In genomic region chr2:128547667-128548066, GRCh38 we compare ENCODE assay signal across 20 cellular contexts.
"Had no signal": no experiment of that assay in that cellular context is flagged by ENCODE, and none has a peak within 500 bp of the region (broad histone marks: within the 10 kb centered on the region; RNA-seq: fewer than 3 reads in every experiment).

No MANE protein-coding gene starts in this region.

- H3K27me3 Mint-ChIP-seq: stimulated activated naive CD8-positive, alpha-beta T cell treated with anti-CD3 and anti-CD28 coated beads, Interleukin-15, Interleukin-2, amounts not matched to agents 100 ng/mL and 50 ng/mL, for 24 hours had no signal

- H3K9me3 Mint-ChIP-seq: effector memory CD8-positive, alpha-beta T cell; immature natural killer cell; stimulated activated effector memory CD8-positive, alpha-beta T cell treated with anti-CD3 and anti-CD28 coated beads, Interleukin-12 subunit alpha, Interleukin-12 subunit beta, amount 100 ng/mL, for 72 hours; stimulated activated naive CD8-positive, alpha-beta T cell treated with anti-CD3 and anti-CD28 coated beads, Interleukin-15, Interleukin-2, amounts not matched to agents 100 ng/mL and 50 ng/mL, for 24 hours had no signal

- DNase-seq: effector memory CD8-positive, alpha-beta T cell; foreskin keratinocyte; immature natural killer cell; left colon; left ventricle myocardium superior; mesenchymal stem cell; naive B cell; nucleus accumbens; pancreas; psoas muscle; retina; small intestine; stimulated activated CD4-positive, alpha-beta T cell treated with anti-CD3 and anti-CD28 coated beads, Interleukin-4, amount 100 ng/mL, for 1 hour; stimulated activated CD8-positive, alpha-beta memory T cell treated with anti-CD3 and anti-CD28 coated beads, Interleukin-4, amount 100 ng/mL, for 48 hours had no signal

- H3K36me3 Mint-ChIP-seq: immature natural killer cell; stimulated activated effector memory CD8-positive, alpha-beta T cell treated with anti-CD3 and anti-CD28 coated beads, Interleukin-12 subunit alpha, Interleukin-12 subunit beta, amount 100 ng/mL, for 72 hours had no signal

- FAIRE-seq: pancreas, small intestine had no signal

- ATAC-seq: effector memory CD8-positive, alpha-beta T cell; foreskin keratinocyte; left colon; left ventricle myocardium superior; pancreas; psoas muscle; stimulated activated effector memory CD8-positive, alpha-beta T cell treated with anti-CD3 and anti-CD28 coated beads, Interleukin-12 subunit alpha, Interleukin-12 subunit beta, amount 100 ng/mL, for 72 hours had no signal

- H3K27ac ChIP-seq: cardiac muscle cell, foreskin keratinocyte, pancreas, psoas muscle, testis, tibial nerve had no signal

- H3K4me3 ChIP-seq: cardiac muscle cell, lung, pancreas, psoas muscle, testis, tibial nerve had no signal

- H3K27ac Mint-ChIP-seq: effector memory CD8-positive, alpha-beta T cell; immature natural killer cell; stimulated activated effector memory CD8-positive, alpha-beta T cell treated with anti-CD3 and anti-CD28 coated beads, Interleukin-12 subunit alpha, Interleukin-12 subunit beta, amount 100 ng/mL, for 72 hours; stimulated activated naive CD8-positive, alpha-beta T cell treated with anti-CD3 and anti-CD28 coated beads, Interleukin-15, Interleukin-2, amounts not matched to agents 100 ng/mL and 50 ng/mL, for 24 hours had no signal

- H3K4me1 ChIP-seq: foreskin keratinocyte, pancreas, psoas muscle, testis had no signal

- H3K4me3 Mint-ChIP-seq: effector memory CD8-positive, alpha-beta T cell; immature natural killer cell; naive B cell; stimulated activated effector memory CD8-positive, alpha-beta T cell treated with anti-CD3 and anti-CD28 coated beads, Interleukin-12 subunit alpha, Interleukin-12 subunit beta, amount 100 ng/mL, for 72 hours; stimulated activated naive CD8-positive, alpha-beta T cell treated with anti-CD3 and anti-CD28 coated beads, Interleukin-15, Interleukin-2, amounts not matched to agents 100 ng/mL and 50 ng/mL, for 24 hours had no signal

- H3K27me3 ChIP-seq: cardiac muscle cell, foreskin keratinocyte, pancreas, testis, tibial nerve had no signal

- H3K36me3 ChIP-seq: cardiac muscle cell, pancreas, tibial nerve had no signal

- H3K9me3 ChIP-seq: pancreas, psoas muscle, testis, tibial nerve had no signal

- H3K4me1 Mint-ChIP-seq: immature natural killer cell; naive B cell; stimulated activated effector memory CD8-positive, alpha-beta T cell treated with anti-CD3 and anti-CD28 coated beads, Interleukin-12 subunit alpha, Interleukin-12 subunit beta, amount 100 ng/mL, for 72 hours had no signal
